1 cellular context compared by ENCODE assay signal in genomic region chr2:36376992-36377738, GRCh38.
TF ChIP-seq lines count a peak whose summit lies in the region.

No MANE protein-coding gene starts in this region.

TF ChIP-seq in HCT116, 20 proteins besides CTCF, POLR2A, EP300 and RAD21 (continued from another document):
- TF ChIP-seq, protein P1, sequence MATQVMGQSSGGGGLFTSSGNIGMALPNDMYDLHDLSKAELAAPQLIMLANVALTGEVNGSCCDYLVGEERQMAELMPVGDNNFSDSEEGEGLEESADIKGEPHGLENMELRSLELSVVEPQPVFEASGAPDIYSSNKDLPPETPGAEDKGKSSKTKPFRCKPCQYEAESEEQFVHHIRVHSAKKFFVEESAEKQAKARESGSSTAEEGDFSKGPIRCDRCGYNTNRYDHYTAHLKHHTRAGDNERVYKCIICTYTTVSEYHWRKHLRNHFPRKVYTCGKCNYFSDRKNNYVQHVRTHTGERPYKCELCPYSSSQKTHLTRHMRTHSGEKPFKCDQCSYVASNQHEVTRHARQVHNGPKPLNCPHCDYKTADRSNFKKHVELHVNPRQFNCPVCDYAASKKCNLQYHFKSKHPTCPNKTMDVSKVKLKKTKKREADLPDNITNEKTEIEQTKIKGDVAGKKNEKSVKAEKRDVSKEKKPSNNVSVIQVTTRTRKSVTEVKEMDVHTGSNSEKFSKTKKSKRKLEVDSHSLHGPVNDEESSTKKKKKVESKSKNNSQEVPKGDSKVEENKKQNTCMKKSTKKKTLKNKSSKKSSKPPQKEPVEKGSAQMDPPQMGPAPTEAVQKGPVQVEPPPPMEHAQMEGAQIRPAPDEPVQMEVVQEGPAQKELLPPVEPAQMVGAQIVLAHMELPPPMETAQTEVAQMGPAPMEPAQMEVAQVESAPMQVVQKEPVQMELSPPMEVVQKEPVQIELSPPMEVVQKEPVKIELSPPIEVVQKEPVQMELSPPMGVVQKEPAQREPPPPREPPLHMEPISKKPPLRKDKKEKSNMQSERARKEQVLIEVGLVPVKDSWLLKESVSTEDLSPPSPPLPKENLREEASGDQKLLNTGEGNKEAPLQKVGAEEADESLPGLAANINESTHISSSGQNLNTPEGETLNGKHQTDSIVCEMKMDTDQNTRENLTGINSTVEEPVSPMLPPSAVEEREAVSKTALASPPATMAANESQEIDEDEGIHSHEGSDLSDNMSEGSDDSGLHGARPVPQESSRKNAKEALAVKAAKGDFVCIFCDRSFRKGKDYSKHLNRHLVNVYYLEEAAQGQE (IDR thresholded peaks at IDR 0.05; ENCODE audit: low read depth), result peak; percentile 74
- TF ChIP-seq ZBTB33 (IDR thresholded peaks at IDR 0.05; ENCODE audit: extremely low read depth, insufficient replicate concordance, low read length) (no peak), SIN3A (IDR thresholded peaks at IDR 0.05; ENCODE audit: low read depth) (peak; percentile 45; the same call in 1 of the 2 replicates), SP1 (IDR thresholded peaks at IDR 0.05; ENCODE audit: low read depth) (no peak), YY1 (IDR thresholded peaks at IDR 0.05; ENCODE audit: extremely low read depth, insufficient replicate concordance, low read depth, low read length) (peak; percentile 12), EZH2 (IDR thresholded peaks at IDR 0.05) (no peak), TCF7L2 (IDR thresholded peaks at IDR 0.05; ENCODE audit: borderline replicate concordance, extremely low read depth, insufficient read depth, insufficient read length) (no peak), CBX3 (IDR thresholded peaks at IDR 0.05; ENCODE audit: low read depth) (peak; percentile 78), CEBPB (IDR thresholded peaks at IDR 0.05; ENCODE audit: low read depth) (no peak), POLR2AphosphoS5 (IDR thresholded peaks at IDR 0.05; ENCODE audit: low read depth, low read length) (no peak), ATF3 (IDR thresholded peaks at IDR 0.05) (no peak), ELF1 (IDR thresholded peaks at IDR 0.05; ENCODE audit: borderline replicate concordance, low read depth) (no peak), JUND (IDR thresholded peaks at IDR 0.05) (peak; percentile 64), ZFX (IDR thresholded peaks at IDR 0.05) (no peak), ZNF274 (IDR thresholded peaks at IDR 0.05; ENCODE audit: low read depth, low read length) (no peak), SRF (IDR thresholded peaks at IDR 0.05; ENCODE audit: low read depth) (no peak), FOSL1 (IDR thresholded peaks at IDR 0.05; ENCODE audit: low read depth) (peak; percentile 59)
TF ChIP-seq in HCT116: peak in this region for 7.
